In the genomic region with DNA sequence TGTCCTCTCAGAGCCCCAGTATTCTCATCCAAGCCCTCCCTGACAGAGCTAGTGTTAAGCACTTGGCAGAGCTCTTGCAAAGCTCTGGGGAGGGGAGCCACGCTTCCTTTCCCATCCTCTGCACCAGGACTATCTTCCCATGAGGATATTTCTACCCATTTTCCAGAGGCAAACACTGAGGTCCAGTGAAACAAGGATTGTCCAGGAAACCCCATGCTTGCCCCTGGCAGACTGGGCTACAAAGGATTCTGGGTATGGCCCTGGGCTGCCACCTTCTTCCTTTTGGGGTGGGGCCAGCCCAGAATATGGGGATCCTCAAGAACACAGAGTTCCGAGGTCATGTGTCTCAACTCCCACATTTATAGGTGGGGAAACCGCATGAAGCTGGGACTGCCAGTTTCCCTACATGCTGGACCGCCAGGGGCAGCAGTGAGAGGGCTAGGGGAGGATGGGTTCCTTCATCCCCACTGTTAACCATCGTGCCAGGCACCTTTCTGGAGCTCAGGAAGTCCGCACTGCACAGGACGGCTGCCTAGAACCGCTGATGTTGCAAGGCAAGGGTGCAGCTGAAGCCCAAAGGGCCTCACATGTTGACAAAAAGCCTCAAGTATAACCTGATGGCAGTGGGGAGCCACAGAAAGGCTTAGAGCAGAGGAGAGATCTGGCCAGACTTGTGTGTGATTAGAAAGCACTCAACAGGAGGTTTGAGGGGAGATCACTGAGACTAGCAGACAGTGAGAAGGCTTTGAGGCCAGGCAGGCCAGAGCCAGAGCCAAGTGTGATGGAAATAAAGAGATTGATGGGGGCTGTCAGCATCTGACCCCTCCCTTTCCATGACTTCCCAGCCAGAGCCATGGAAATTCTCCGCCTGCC, we compare ENCODE assay signal across 14 cellular contexts. TPM values are rescaled to one million over a fixed set of nuclear protein-coding genes. Genes with fewer than 3 reads are reported as not detected.
A peak's percentile ranks its signal among the peaks of the same experiment; 100 is the strongest.
DNase-seq lines count a peak whose midpoint lies in the region; ATAC-seq and TF ChIP-seq lines count a peak whose summit lies in the region.
"Had no signal": no experiment of that assay in that cellular context is flagged by ENCODE, and none has a peak within 500 bp of the region (broad histone marks: within the 10 kb centered on the region; RNA-seq: fewer than 3 reads in every experiment).

No MANE protein-coding gene starts in this region.

- no peak for ATAC-seq in CD4-positive, alpha-beta T cell (ENCODE audit: poor library complexity)
- no peak for ATAC-seq in RWPE2 (ENCODE audit: low read depth)
- no peak for ATAC-seq in HG03460 (IDR thresholded peaks at IDR 0.05; ENCODE audit: unreplicated experiment)

- no peak overlapping the region for H3K4me3 Mint-ChIP-seq in CD4-positive, alpha-beta T cell

- no peak overlapping the region for H3K27ac Mint-ChIP-seq in CD4-positive, alpha-beta T cell

- H3K36me3 Mint-ChIP-seq in CD4-positive, alpha-beta T cell (ENCODE audit: low read depth) = no peaks in the 10 kb centered on the region

- no peak overlapping the region for H3K27ac ChIP-seq in CD4-positive, alpha-beta T cell (ENCODE audit: low read depth, low read length)
- no peak overlapping the region for H3K27ac ChIP-seq in RWPE2 (ENCODE audit: poor library complexity, severe bottlenecking)
- H3K27ac ChIP-seq: spleen had no signal

- in situ Hi-C loops in KBM-7 (cut with MboI; ENCODE audit: low pct_unique_long_range_greater_than_20kb, low sequenced_read_pairs) = no loop called here

- no peaks in the 10 kb centered on the region for H3K9me3 ChIP-seq in CD4-positive, alpha-beta T cell (ENCODE audit: control insufficient read depth, low read length)
- H3K9me3 ChIP-seq in RWPE2 (ENCODE audit: severe bottlenecking) = no peaks in the 10 kb centered on the region
- H3K9me3 ChIP-seq: spleen had no signal

- POLR2A ChIA-PET in CD4-positive, alpha-beta T cell (lab: Charles Lee) = no interaction called here

- intact Hi-C loops in CD4-positive, alpha-beta T cell (cut with DNase I, micrococcal nuclease) = loop anchor here in 1 of 2 experiments (5.0 to 10.0 kb wide), 3 partner anchors 363 to 765 kb away; a partner anchor contains a TSS

- H3K36me3 ChIP-seq in RWPE2 (ENCODE audit: low read depth) (no peaks in the 10 kb centered on the region), kidney epithelial cell (ENCODE audit: control insufficient read depth, insufficient read depth, low read length) (no peaks in the 10 kb centered on the region)
- H3K36me3 ChIP-seq: spleen had no signal

- TF ChIP-seq CTCF in CD4-positive, alpha-beta T cell (IDR thresholded peaks at IDR 0.05) = peak; percentile 68
- TF ChIP-seq CTCF in RWPE2 (IDR thresholded peaks at IDR 0.05; ENCODE audit: poor library complexity, severe bottlenecking) (peak; percentile 45), kidney epithelial cell (IDR thresholded peaks at IDR 0.05; ENCODE audit: insufficient read depth, low read length, poor library complexity, severe bottlenecking) (peak; percentile 57)

- CTCF ChIA-PET in CD4-positive, alpha-beta T cell (lab: Charles Lee) = no interaction called here

- no peaks in the 10 kb centered on the region for H3K27me3 Mint-ChIP-seq in CD4-positive, alpha-beta T cell

- H3K4me3 ChIP-seq in RWPE2 (ENCODE audit: severe bottlenecking) (no peak overlapping the region), kidney epithelial cell (ENCODE audit: low read depth, low read length) (no peak overlapping the region)
- H3K4me3 ChIP-seq: spleen had no signal

- peak; percentile 43 for DNase-seq in AG20443 (ENCODE audit: low spot score)
- DNase-seq in CD4-positive, alpha-beta T cell = peak in 1 of 10 experiments; percentile 16
- no peak for DNase-seq in RWPE2 (ENCODE audit: low spot score)
- DNase-seq in kidney epithelial cell (ENCODE audit: low read depth) = no peak
- no peak for DNase-seq in OCI-M2 (lab: John Stamatoyannopoulos, UW; ENCODE audit: unreplicated experiment)
- no peak for DNase-seq in KBM-7
- DNase-seq: activated gamma-delta T cell, kidney glomerular epithelial cell, NCI-H1930, OCI-M1, spleen, T-helper 9 cell had no signal

- no peaks in the 10 kb centered on the region for H3K9me3 Mint-ChIP-seq in CD4-positive, alpha-beta T cell
- H3K9me3 Mint-ChIP-seq: nephron had no signal

- peaks cover 26% of the 10 kb centered on the region for H3K4me1 ChIP-seq in RWPE2 (ENCODE audit: insufficient read depth, poor library complexity, severe bottlenecking)

- H3K4me1 Mint-ChIP-seq in CD4-positive, alpha-beta T cell (ENCODE audit: low read depth) = peaks cover 22% of the 10 kb centered on the region

- no peaks in the 10 kb centered on the region for H3K27me3 ChIP-seq in CD4-positive, alpha-beta T cell (ENCODE audit: control insufficient read depth, insufficient read depth, low read length)
- H3K27me3 ChIP-seq in RWPE2 (ENCODE audit: insufficient read depth, poor library complexity, severe bottlenecking) (no peaks in the 10 kb centered on the region), kidney epithelial cell (ENCODE audit: control insufficient read depth, insufficient read depth, low read length) (no peaks in the 10 kb centered on the region)

RNA-seq across cellular contexts. Expression of a gene that starts 5.5 kb away (rescaled TPM):
- 1 to 10 TPM; 5.8 to 7.5 TPM for total RNA-seq in CD4-positive, alpha-beta T cell
- 26.8 and 32.4 TPM in 2 replicates for total RNA-seq in kidney epithelial cell

RNA-seq across cellular contexts. Expression of a gene that starts 35.4 kb away (rescaled TPM):
- total RNA-seq in CD4-positive, alpha-beta T cell = not detected
- 1.1 and 4.8 TPM in 2 replicates for total RNA-seq in kidney epithelial cell
